In the genomic region with DNA sequence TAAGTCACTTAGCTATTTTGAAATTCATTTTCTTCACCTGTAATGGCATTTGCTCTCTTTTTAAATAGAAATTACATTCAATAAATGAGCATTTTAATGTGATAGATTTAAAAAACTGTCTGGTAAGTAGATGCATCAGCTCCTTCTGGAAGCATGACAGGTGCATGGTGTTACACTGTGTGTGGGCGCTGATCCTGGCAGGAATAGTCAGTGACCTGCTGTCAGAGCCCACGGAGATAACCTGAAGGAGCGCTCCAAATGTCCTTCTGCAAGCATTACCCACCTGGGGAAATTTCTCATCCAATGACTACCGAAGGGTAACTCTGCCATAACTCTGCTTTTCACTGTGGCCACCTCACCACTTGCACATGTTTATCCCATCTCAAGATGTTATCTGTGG, we compare ENCODE assay signal across 20 cellular contexts.
"Had no signal": no experiment of that assay in that cellular context is flagged by ENCODE, and none has a peak within 500 bp of the region (broad histone marks: within the 10 kb centered on the region; RNA-seq: fewer than 3 reads in every experiment).

No MANE protein-coding gene starts in this region.

- H3K36me3 ChIP-seq: heart left ventricle, stomach, vagina had no signal

- H3K4me1 ChIP-seq: body of pancreas, stomach, vagina had no signal

- DNase-seq: activated CD4-positive, alpha-beta T cell treated with anti-CD3 and anti-CD28 coated beads, Interleukin-2, amount 10 ng/mL, durations not matched to agents 24 days and 14 days; activated CD8-positive, alpha-beta T cell treated with anti-CD3 and anti-CD28 coated beads, Interleukin-2, amount 10 ng/mL, durations not matched to agents 7 days and 5 days; activated naive CD4-positive, alpha-beta T cell treated with Interleukin-2 at 50 U/mL for 16 hours; activated T-cell treated with anti-CD3 and anti-CD28 coated beads, Interleukin-2, amount 50 U/mL, for 24 hours; body of pancreas; central memory CD4-positive, alpha-beta T cell; cortex of kidney; erythroblast; foreskin melanocyte; heart left ventricle; immature natural killer cell; mucosa of descending colon; naive thymus-derived CD4-positive, alpha-beta T cell; stimulated activated CD4-positive, alpha-beta T cell treated with anti-CD3 and anti-CD28 coated beads, Interleukin-4, amount 100 ng/mL, for 24 hours; stomach; T-helper 9 cell; trophoblast cell had no signal

- H3K9me3 ChIP-seq: body of pancreas, heart left ventricle, mucosa of descending colon, stomach, vagina had no signal

- H3K27me3 ChIP-seq: body of pancreas, heart left ventricle, stomach, vagina had no signal

- H3K4me3 ChIP-seq: body of pancreas, heart left ventricle, mucosa of descending colon, stomach, vagina had no signal

- H3K27ac ChIP-seq: body of pancreas, stomach, vagina had no signal

- ATAC-seq: activated CD8-positive, alpha-beta T cell treated with anti-CD3 and anti-CD28 coated beads, Interleukin-2, amount 10 ng/mL, durations not matched to agents 7 days and 5 days; body of pancreas; mucosa of descending colon; naive thymus-derived CD4-positive, alpha-beta T cell; sciatic nerve; stimulated activated effector memory CD8-positive, alpha-beta T cell treated with anti-CD3 and anti-CD28 coated beads, Interleukin-12 subunit alpha, Interleukin-12 subunit beta, amount 100 ng/mL, for 72 hours had no signal
